Comparison of ENCODE assay signal across 8 cellular contexts in genomic region chr12:30753233-30753632, GRCh38. TPM values are rescaled to one million over a fixed set of nuclear protein-coding genes. Genes with fewer than 3 reads are reported as not detected.
DNase-seq lines count a peak whose midpoint lies in the region; ATAC-seq and TF ChIP-seq lines count a peak whose summit lies in the region.

No MANE protein-coding gene starts in this region.

- H3K36me3 ChIP-seq in HCT116 (ENCODE audit: control insufficient read depth in 1 of 2, insufficient read depth in 2 of 2, low read length in 2 of 2), result peaks cover 0 to 2% of the 10 kb centered on the region in 2 experiments; a peak in 1 of 4 replicates
- H3K36me3 ChIP-seq in stomach smooth muscle (ENCODE audit: control insufficient read depth in 2 of 2, insufficient read depth in 2 of 2, low read length in 2 of 2), result no peaks in the 10 kb centered on the region
- H3K36me3 ChIP-seq in mucosa of descending colon (ENCODE audit: low read depth), result peaks cover 6% of the 10 kb centered on the region

- H3K4me1 ChIP-seq in HCT116 (ENCODE audit: control insufficient read depth in 1 of 2, insufficient read depth in 2 of 2, low read length in 2 of 2), result peaks cover 4 to 21% of the 10 kb centered on the region in 2 experiments; a peak in 3 of 4 replicates
- H3K4me1 ChIP-seq in stomach smooth muscle (ENCODE audit: control insufficient read depth, insufficient read depth, low read length), result peaks cover 9% of the 10 kb centered on the region
- H3K4me1 ChIP-seq in mucosa of descending colon (ENCODE audit: low read depth), result peaks cover 9% of the 10 kb centered on the region

- RAD21 ChIA-PET in HCT116 (lab: Charles Lee; ENCODE audit: low non-redundant PET in 1 of 2, low total read pairs in 2 of 2, uncharacterized antibody in 2 of 2, unreplicated experiment in 2 of 2), result no interaction called here

- H3K9me2 ChIP-seq in HCT116 (ENCODE audit: insufficient read depth), result no peaks in the 10 kb centered on the region

- H3K9ac ChIP-seq in HCT116 (ENCODE audit: low read length), result peak overlapping the region; percentile 72
- H3K9ac ChIP-seq in stomach smooth muscle (ENCODE audit: low read length in 2 of 2), result no peak overlapping the region

- peak; percentile 8 for DNase-seq in COLO668 (lab: John Stamatoyannopoulos, UW; ENCODE audit: unreplicated experiment)
- no peak for DNase-seq in HCT116 (ENCODE audit: low read depth, low spot score)
- DNase-seq in SW480 (ENCODE audit: low spot score), result peak; percentile 34
- DNase-seq in fibroblast of peridontal ligament (ENCODE audit: extremely low read depth), result peak; percentile 60
- DNase-seq in mucosa of descending colon, result no peak

- no TSS peak for BruUV-seq in HCT116 (replicated peaks; lab: Mats Ljungman, UMichigan)

- H3K4me3 ChIP-seq in HCT116 (replicated peaks in 1 of 2; ENCODE audit: low read depth in 1 of 2, low read length in 2 of 2), result peak overlapping the region; percentile 64 to 77
- H3K4me3 ChIP-seq in stomach smooth muscle (ENCODE audit: low read length in 2 of 2), result peak overlapping the region; percentile 84 to 86
- H3K4me3 ChIP-seq in mucosa of descending colon, result no peak overlapping the region

- 0 out of 2 replicates have a peak, but pooled peaks have one; percentile 8 for TF ChIP-seq RAD21 in HCT116 (IDR thresholded peaks at IDR 0.05; ENCODE audit: low read depth)

- peaks cover 45% of the 10 kb centered on the region for H3K79me2 ChIP-seq in HCT116 (ENCODE audit: insufficient read depth, low read length)

- H3K9me3 ChIP-seq in HCT116 (ENCODE audit: control insufficient read depth in 1 of 2, insufficient read depth in 1 of 2, low read depth in 1 of 2, low read length in 2 of 2) (no peaks in the 10 kb centered on the region), stomach smooth muscle (ENCODE audit: control insufficient read depth in 2 of 2, low read length in 2 of 2) (no peaks in the 10 kb centered on the region), mucosa of descending colon (no peaks in the 10 kb centered on the region)

- H3K27me3 ChIP-seq in HCT116 (ENCODE audit: insufficient read depth, low read length) (no peaks in the 10 kb centered on the region), stomach smooth muscle (ENCODE audit: control insufficient read depth in 1 of 2, insufficient read depth in 2 of 2, low read length in 2 of 2) (no peaks in the 10 kb centered on the region)

- CTCF ChIA-PET in HCT116 (lab: Charles Lee), result interaction anchor here (1.1 to 1.7 kb wide), 2 partner anchors 10 to 312 kb away, joined by 4 to 5 read pairs; no protein-coding TSS in a partner anchor

- H3K27ac ChIP-seq in HCT116 (ENCODE audit: low read depth, low read length) (no peak overlapping the region), stomach smooth muscle (ENCODE audit: low read length) (no peak overlapping the region)

- no peak overlapping the region for H2AFZ ChIP-seq in HCT116 (ENCODE audit: low read depth, low read length, poor library complexity, severe bottlenecking)

- POLR2A ChIA-PET in HCT116 (lab: Charles Lee), result interaction anchor here (3.2 kb wide), 1 partner anchor 43 kb away, joined by 27 read pairs; no protein-coding TSS in a partner anchor

- intact Hi-C loops in HCT116 (cut with micrococcal nuclease), result no loop called here
- intact Hi-C loops in mucosa of descending colon (cut with DNase I, micrococcal nuclease), result loop anchor here in 1 of 2 donors (10.0 kb wide), 1 partner anchor 58 kb away; the partner anchor contains the start of gene IPO8

- peak in 2 of 3 experiments; percentile 42 to 48; a peak in 4 of 6 replicates for TF ChIP-seq CTCF in HCT116 (IDR thresholded peaks at IDR 0.05 in 2 of 3, conservative IDR thresholded peaks at IDR 0.05 in 1 of 3; ENCODE audit: borderline replicate concordance in 1 of 3, insufficient read depth in 1 of 3, low read depth in 2 of 3, low read length in 2 of 3)
- no peak for TF ChIP-seq CTCF in mucosa of descending colon (IDR thresholded peaks at IDR 0.05)

- no peak for TF ChIP-seq POLR2A in HCT116 (IDR thresholded peaks at IDR 0.05; ENCODE audit: borderline replicate concordance, extremely low read depth, insufficient read depth, insufficient read length)

- ATAC-seq in HCT116 (no peak), GM18519 (IDR thresholded peaks at IDR 0.05; ENCODE audit: low FRiP score, unreplicated experiment) (no peak), mucosa of descending colon (no peak), GM18520 (IDR thresholded peaks at IDR 0.05; ENCODE audit: unreplicated experiment) (no peak)

- peak overlapping the region; percentile 88 for H3K4me2 ChIP-seq in HCT116 (ENCODE audit: low read length)

- no peaks in the 10 kb centered on the region for H4K20me1 ChIP-seq in HCT116 (ENCODE audit: insufficient read depth)

TF ChIP-seq in HCT116, 20 proteins besides CTCF, POLR2A, EP300 and RAD21:
- TF ChIP-seq ZNF274 (IDR thresholded peaks at IDR 0.05; ENCODE audit: low read depth, low read length) (no peak), REST (IDR thresholded peaks at IDR 0.05; ENCODE audit: low read depth) (no peak), ZFX (IDR thresholded peaks at IDR 0.05) (no peak), MAX (IDR thresholded peaks at IDR 0.05) (no peak), FOSL1 (IDR thresholded peaks at IDR 0.05; ENCODE audit: low read depth) (no peak), EZH2phosphoT487 (IDR thresholded peaks at IDR 0.05; ENCODE audit: borderline replicate concordance) (no peak), ZBTB33 (IDR thresholded peaks at IDR 0.05; ENCODE audit: extremely low read depth, insufficient replicate concordance, low read length) (no peak), SRF (IDR thresholded peaks at IDR 0.05; ENCODE audit: low read depth) (no peak), ELF1 (IDR thresholded peaks at IDR 0.05; ENCODE audit: borderline replicate concordance, low read depth) (no peak), EGR1 (IDR thresholded peaks at IDR 0.05; ENCODE audit: low read depth) (no peak), CEBPB (IDR thresholded peaks at IDR 0.05; ENCODE audit: low read depth) (no peak), SP1 (IDR thresholded peaks at IDR 0.05; ENCODE audit: low read depth) (no peak), JUND (IDR thresholded peaks at IDR 0.05) (no peak)

RNA-seq across cellular contexts. Expression of gene CAPRIN2, which starts 1.5 kb away (rescaled TPM):
- 30.8 TPM for total RNA-seq in HCT116 (2021; ENCODE audit: unreplicated experiment)
- 19.0 and 24.0 TPM in 2 replicates for polyA plus RNA-seq in HCT116 (2012)
- 10 to 100 TPM in 2 of 3 donors, 1 to 10 TPM in 1; 7.3 to 21.4 (median 15.2) TPM for total RNA-seq in mucosa of descending colon

RNA-seq across cellular contexts. Expression of gene IPO8, which starts 57.6 kb away (rescaled TPM):
- total RNA-seq in HCT116 (2021; ENCODE audit: unreplicated experiment) (41.4 TPM), mucosa of descending colon (10 to 100 TPM; 62.2 to 72.3 (median 63.7) TPM)
- 18.2 and 20.7 TPM in 2 replicates for polyA plus RNA-seq in HCT116 (2012)

Comparison
In these comparisons a context has a peak if more than half of its experiments do, and no peak if none do; other contexts are left out.
1. DNase-seq: peak in COLO668 (single experiment), SW480 (single experiment) and fibroblast of peridontal ligament (single experiment); none in HCT116 (single experiment) and mucosa of descending colon (0 of 3).